Comparison of ENCODE assay signal across 23 cellular contexts in the genomic region with DNA sequence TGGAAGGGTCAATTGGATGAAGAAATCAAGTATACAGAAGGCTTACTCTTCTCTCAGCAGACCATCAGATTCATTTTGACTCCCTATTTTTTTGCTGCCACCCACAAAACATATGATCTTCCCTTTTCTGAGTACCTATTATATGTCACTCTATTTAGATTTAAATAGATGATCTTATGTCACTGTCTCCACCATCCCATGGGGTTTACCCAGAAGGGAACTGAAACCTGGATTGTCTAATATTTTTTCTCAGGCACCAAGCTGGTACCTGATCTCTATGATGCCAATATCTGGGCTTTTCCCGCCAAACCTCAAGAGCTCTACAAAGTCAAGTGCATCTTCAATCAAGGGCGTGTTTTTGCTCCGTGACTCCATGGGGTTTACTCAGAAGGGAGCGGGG.
"Had no signal": no experiment of that assay in that cellular context is flagged by ENCODE, and none has a peak within 500 bp of the region (broad histone marks: within the 10 kb centered on the region; RNA-seq: fewer than 3 reads in every experiment).

No MANE protein-coding gene starts in this region.

- H3K4me3 Mint-ChIP-seq: activated CD8-positive, alpha-beta T cell treated with anti-CD3 and anti-CD28 coated beads, Interleukin-2, amount 10 ng/mL, durations not matched to agents 7 days and 5 days; activated naive CD8-positive, alpha-beta T cell treated with anti-CD3 and anti-CD28 coated beads, Interleukin-2, amount 50 U/mL, for 24 hours; activated T-cell treated with anti-CD3 and anti-CD28 coated beads, Interleukin-2, amount 50 U/mL, for 4 hours; brain; central memory CD8-positive, alpha-beta T cell; T-helper 1 cell treated with Interleukin-12 subunit alpha and Interleukin-12 subunit beta and Interleukin-4 antibody, amounts not matched to agents 30 μg/mL and 1 μg/mL, for 36 hours; WTC11 had no signal

- H3K9me3 Mint-ChIP-seq: activated naive CD8-positive, alpha-beta T cell treated with anti-CD3 and anti-CD28 coated beads, Interleukin-2, amount 50 U/mL, for 24 hours; central memory CD8-positive, alpha-beta T cell; T-helper 1 cell treated with Interleukin-12 subunit alpha and Interleukin-12 subunit beta and Interleukin-4 antibody, amounts not matched to agents 30 μg/mL and 1 μg/mL, for 36 hours had no signal

- H3K4me1 Mint-ChIP-seq: activated naive CD8-positive, alpha-beta T cell treated with anti-CD3 and anti-CD28 coated beads, Interleukin-2, amount 50 U/mL, for 24 hours; central memory CD8-positive, alpha-beta T cell had no signal

- DNase-seq: activated CD4-positive, alpha-beta T cell treated with anti-CD3 and anti-CD28 coated beads for 48 hours; activated CD4-positive, alpha-beta T cell treated with anti-CD3 and anti-CD28 coated beads, Interleukin-2, amount 50 U/mL, for 4 hours; activated CD4-positive, CD25-positive, alpha-beta regulatory T cell treated with anti-CD3 and anti-CD28 coated beads, Interleukin-2, amount 50 U/mL, for 72 hours; activated CD8-positive, alpha-beta memory T cell treated with anti-CD3 and anti-CD28 coated beads, Interleukin-2, amount 50 U/mL, for 48 hours; activated CD8-positive, alpha-beta T cell treated with anti-CD3 and anti-CD28 coated beads, Interleukin-2, amount 10 ng/mL, durations not matched to agents 7 days and 5 days; activated effector memory CD4-positive, alpha-beta T cell treated with anti-CD3 and anti-CD28 coated beads, Interleukin-2, amount 50 U/mL, for 16 hours; activated naive CD4-positive, alpha-beta T cell treated with Interleukin-2 at 50 U/mL for 16 hours; activated naive CD8-positive, alpha-beta T cell treated with anti-CD3 and anti-CD28 coated beads, Interleukin-2, amount 50 U/mL, for 24 hours; activated T-cell treated with anti-CD3 and anti-CD28 coated beads, Interleukin-2, amount 50 U/mL, for 4 hours; amygdala; KG1; NCI-H146; NCI-H1930; NCI-H510A treated with DMSO at 0.1 percent for 48 hours; NCI-H69; NK-92 treated with Interleukin-12 subunit alpha and Interleukin-12 subunit beta, amount 100 ng/mL, for 24 hours; PC-3; SHP77 treated with DMSO at 0.1 percent for 48 hours had no signal

- H3K27ac Mint-ChIP-seq: activated CD8-positive, alpha-beta T cell treated with anti-CD3 and anti-CD28 coated beads, Interleukin-2, amount 10 ng/mL, durations not matched to agents 7 days and 5 days; activated naive CD4-positive, alpha-beta T cell treated with anti-CD3 and anti-CD28 coated beads, Interleukin-2, amount 50 U/mL, for 72 hours; activated naive CD8-positive, alpha-beta T cell treated with anti-CD3 and anti-CD28 coated beads, Interleukin-2, amount 50 U/mL, for 24 hours; brain; T-helper 1 cell treated with Interleukin-12 subunit alpha and Interleukin-12 subunit beta and Interleukin-4 antibody, amounts not matched to agents 30 μg/mL and 1 μg/mL, for 36 hours; WTC11 had no signal

- H3K36me3 Mint-ChIP-seq: activated naive CD4-positive, alpha-beta T cell treated with anti-CD3 and anti-CD28 coated beads, Interleukin-2, amount 50 U/mL, for 72 hours; brain had no signal
